Comparison of ENCODE assay signal across 24 cellular contexts in the genomic region with DNA sequence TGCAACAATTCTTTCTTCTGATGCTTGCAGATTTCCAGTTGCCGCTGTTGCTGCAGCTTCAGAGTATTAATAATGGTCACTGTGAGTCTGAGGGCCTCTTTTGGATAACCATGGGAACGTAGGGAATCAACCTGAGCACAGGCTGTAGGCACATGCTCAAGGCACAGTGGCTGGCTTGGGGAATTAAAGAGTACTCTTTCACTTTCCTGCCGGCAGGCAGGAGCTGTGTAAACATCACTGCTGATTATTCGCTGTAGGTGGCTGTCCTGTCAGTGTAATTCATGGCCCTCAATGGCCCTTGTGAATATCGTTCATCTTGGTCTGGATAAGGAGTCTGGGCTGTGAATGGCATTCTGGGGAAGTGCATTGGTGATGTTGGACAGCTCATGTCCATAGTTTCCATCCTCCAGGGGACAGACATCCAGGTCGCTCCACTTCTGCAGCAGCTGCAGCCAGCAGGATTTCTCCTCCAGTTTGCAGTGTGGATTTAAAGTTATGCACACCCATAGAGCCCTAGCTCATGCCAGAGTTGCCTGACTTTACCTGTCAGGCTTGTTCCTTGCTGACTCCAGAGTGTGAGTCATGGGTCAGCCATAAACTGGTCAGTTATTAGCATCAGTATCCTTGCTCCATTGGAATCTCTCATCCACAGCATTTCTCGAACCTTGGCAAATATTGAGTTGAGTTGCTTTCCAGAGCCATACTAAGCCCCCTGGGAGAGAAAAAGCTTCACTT. TPM values are rescaled to one million over a fixed set of nuclear protein-coding genes. Genes with fewer than 3 reads are reported as not detected.
DNase-seq lines count a peak whose midpoint lies in the region; ATAC-seq and TF ChIP-seq lines count a peak whose summit lies in the region.
"Had no signal": no experiment of that assay in that cellular context is flagged by ENCODE, and none has a peak within 500 bp of the region (broad histone marks: within the 10 kb centered on the region; RNA-seq: fewer than 3 reads in every experiment).

No MANE protein-coding gene starts in this region.

- H3K27ac Mint-ChIP-seq in progenitor cell of endocrine pancreas (peak overlapping the region; percentile 22), mesothelial cell of epicardium (no peak overlapping the region)
- H3K27ac Mint-ChIP-seq: memory B cell, T-helper 17 cell had no signal

- no peak overlapping the region for H3K4me3 ChIP-seq in body of pancreas
- H3K4me3 ChIP-seq in esophagus squamous epithelium, result no peak overlapping the region
- H3K4me3 ChIP-seq: BLaER1, dorsolateral prefrontal cortex, SJCRH30, thyroid gland had no signal

- H3K36me3 Mint-ChIP-seq in progenitor cell of endocrine pancreas (ENCODE audit: insufficient read depth) (no peaks in the 10 kb centered on the region), mesothelial cell of epicardium (no peaks in the 10 kb centered on the region)
- H3K36me3 Mint-ChIP-seq: memory B cell; naive thymus-derived CD8-positive, alpha-beta T cell had no signal

- WGBS in body of pancreas, 2 donors, result 32 to 52% methylated on average over 5 to 7 of the region's 7 CpGs
- 43 to 53% methylated on average over 5 to 7 of the region's 7 CpGs for WGBS in esophagus squamous epithelium, 2 donors

- DNase-seq in SIG-M5 treated with dmso at 0.1 percent for 504 hours (lab: John Stamatoyannopoulos, UW; ENCODE audit: unreplicated experiment) (peak; percentile 2), SIG-M5 (lab: John Stamatoyannopoulos, UW) (no peak), NCI-H345 (lab: John Stamatoyannopoulos, UW) (peak; percentile 56), body of pancreas (peak in 1 of 4 donors; percentile 37), progenitor cell of endocrine pancreas (ENCODE audit: low spot score, unreplicated experiment) (no peak), mesothelial cell of epicardium (ENCODE audit: low spot score in 2 of 2, unreplicated experiment in 2 of 2) (no peak), esophagus squamous epithelium (lab: John Stamatoyannopoulos, UW) (no peak)
- DNase-seq: activated CD4-positive, alpha-beta T cell treated with anti-CD3 and anti-CD28 coated beads, Interleukin-2, amount 50 U/mL, for 48 hours; activated naive CD4-positive, alpha-beta T cell treated with Interleukin-2 at 50 U/mL for 16 hours; amygdala; dorsolateral prefrontal cortex; kidney glomerular epithelial cell; naive thymus-derived CD8-positive, alpha-beta T cell; NCI-H1436 treated with DMSO at 0.1 percent for 48 hours; NCI-H446 treated with DMSO at 0.1 percent for 48 hours; SJCRH30; stimulated activated naive CD4-positive, alpha-beta T cell treated with Interleukin-2 at 50 U/mL for 16 hours; T-helper 17 cell; thyroid gland; WERI-Rb-1 had no signal

- peaks cover 13% of the 10 kb centered on the region for H3K27me3 Mint-ChIP-seq in progenitor cell of endocrine pancreas
- peaks cover 3% of the 10 kb centered on the region for H3K27me3 Mint-ChIP-seq in mesothelial cell of epicardium (ENCODE audit: low read depth)
- H3K27me3 Mint-ChIP-seq: T-helper 17 cell had no signal

- H3K27me3 ChIP-seq in body of pancreas (no peaks in the 10 kb centered on the region), esophagus squamous epithelium (no peaks in the 10 kb centered on the region)
- H3K27me3 ChIP-seq: BLaER1, SJCRH30, thyroid gland had no signal

- no peak for TF ChIP-seq POLR2A in body of pancreas (IDR thresholded peaks at IDR 0.05)
- TF ChIP-seq POLR2A in esophagus squamous epithelium (IDR thresholded peaks at IDR 0.05), result no peak

- no peaks in the 10 kb centered on the region for H3K9me3 Mint-ChIP-seq in progenitor cell of endocrine pancreas (ENCODE audit: low read depth)
- H3K9me3 Mint-ChIP-seq in mesothelial cell of epicardium, result no peaks in the 10 kb centered on the region
- H3K9me3 Mint-ChIP-seq: central memory CD8-positive, alpha-beta T cell; memory B cell; naive thymus-derived CD8-positive, alpha-beta T cell had no signal

- peak; percentile 21 for ATAC-seq in body of pancreas
- ATAC-seq in HG03442 (IDR thresholded peaks at IDR 0.05; ENCODE audit: unreplicated experiment), result no peak
- ATAC-seq: naive thymus-derived CD8-positive, alpha-beta T cell; T-helper 17 cell had no signal

- H3K27ac ChIP-seq in body of pancreas (no peak overlapping the region), esophagus squamous epithelium (no peak overlapping the region)
- H3K27ac ChIP-seq: BLaER1, dorsolateral prefrontal cortex, SJCRH30, thyroid gland, WERI-Rb-1 had no signal

- peaks cover 13% of the 10 kb centered on the region for H3K4me1 ChIP-seq in body of pancreas
- no peaks in the 10 kb centered on the region for H3K4me1 ChIP-seq in esophagus squamous epithelium
- H3K4me1 ChIP-seq: BLaER1, SJCRH30, thyroid gland had no signal

- H3K4me1 Mint-ChIP-seq in progenitor cell of endocrine pancreas (ENCODE audit: low read depth) (peaks cover 22% of the 10 kb centered on the region), mesothelial cell of epicardium (no peaks in the 10 kb centered on the region)
- H3K4me1 Mint-ChIP-seq: central memory CD8-positive, alpha-beta T cell; memory B cell; naive thymus-derived CD8-positive, alpha-beta T cell; T-helper 17 cell had no signal

- intact Hi-C loops in body of pancreas (cut with DNase I), result no loop called here
- intact Hi-C loops in esophagus squamous epithelium (cut with DNase I), result no loop called here

- no peak for TF ChIP-seq CTCF in body of pancreas (IDR thresholded peaks at IDR 0.05)
- TF ChIP-seq CTCF in progenitor cell of endocrine pancreas (IDR thresholded peaks at IDR 0.05; ENCODE audit: unreplicated experiment), result no peak
- no peak for TF ChIP-seq CTCF in mesothelial cell of epicardium (IDR thresholded peaks at IDR 0.05; ENCODE audit: unreplicated experiment)
- no peak for TF ChIP-seq CTCF in esophagus squamous epithelium (IDR thresholded peaks at IDR 0.05)

- H3K36me3 ChIP-seq in body of pancreas (replicated peaks in 1 of 2; ENCODE audit: insufficient read depth in 1 of 2, low read depth in 2 of 2), result no peaks in the 10 kb centered on the region
- no peaks in the 10 kb centered on the region for H3K36me3 ChIP-seq in esophagus squamous epithelium
- H3K36me3 ChIP-seq: BLaER1, SJCRH30, thyroid gland, WERI-Rb-1 had no signal

- H3K9me3 ChIP-seq in body of pancreas (no peaks in the 10 kb centered on the region), esophagus squamous epithelium (no peaks in the 10 kb centered on the region)
- H3K9me3 ChIP-seq: BLaER1, SJCRH30, thyroid gland had no signal

- H3K4me3 Mint-ChIP-seq in progenitor cell of endocrine pancreas (ENCODE audit: low read depth), result peak overlapping the region; percentile 44
- H3K4me3 Mint-ChIP-seq in mesothelial cell of epicardium, result no peak overlapping the region
- H3K4me3 Mint-ChIP-seq: central memory CD8-positive, alpha-beta T cell; memory B cell; naive thymus-derived CD8-positive, alpha-beta T cell; T-helper 17 cell had no signal

RNA-seq across cellular contexts. Expression of a gene that starts 43.0 kb away (rescaled TPM):
- total RNA-seq in body of pancreas (10 to 100 TPM; 12.2 to 14.3 TPM), progenitor cell of endocrine pancreas (11.3 and 12.2 TPM in 2 replicates), mesothelial cell of epicardium (11.3 to 14.4 TPM (median 12.2 TPM) in 3 replicates), esophagus squamous epithelium (10 to 100 TPM in 3 of 4 donors, 1 to 10 TPM in 1; 8.8 to 15.7 (median 10.8) TPM)

RNA-seq across cellular contexts. Expression of a gene that starts 45.6 kb away (rescaled TPM):
- total RNA-seq in body of pancreas, result 10 to 100 TPM in 1 of 2 donors, 1 to 10 TPM in 1; 9.9 to 13.8 TPM
- 16.0 and 16.1 TPM in 2 replicates for total RNA-seq in progenitor cell of endocrine pancreas
- 19.0 to 19.3 TPM (median 19.0 TPM) in 3 replicates for total RNA-seq in mesothelial cell of epicardium
- total RNA-seq in esophagus squamous epithelium, result 10 to 100 TPM in 3 of 4 donors, 1 to 10 TPM in 1; 6.7 to 19.1 (median 13.5) TPM

Comparison
In these comparisons a context has a peak if more than half of its experiments do, and no peak if none do; other contexts are left out.
1. DNase-seq: peak in SIG-M5 treated with dmso at 0.1 percent for 504 hours (single experiment) and NCI-H345 (single experiment); none in SIG-M5 (single experiment), progenitor cell of endocrine pancreas (single experiment), mesothelial cell of epicardium (0 of 2) and esophagus squamous epithelium (single experiment).